ENCODE assay signal across 8 cellular contexts in genomic region chr15:44736261-44736765, GRCh38. TPM values are rescaled to one million over a fixed set of nuclear protein-coding genes. Genes with fewer than 3 reads are reported as not detected.
DNase-seq lines count a peak whose midpoint lies in the region; ATAC-seq and TF ChIP-seq lines count a peak whose summit lies in the region.

TSS of gene TRIM69 (plus strand) at chr15:44736528. CDS start at chr15:44736705, 177 bp downstream.

- no peaks in the 10 kb centered on the region for H3F3A ChIP-seq in neural cell (ENCODE audit: insufficient read depth, low read length, poor library complexity, severe bottlenecking)

- POLR2A ChIA-PET in CD4-positive, alpha-beta T cell (lab: Charles Lee): interaction anchor here (0.6 to 38.3 kb wide), 14 partner anchors 9 to 912 kb away, joined by 3 to 4232 read pairs (median 4); partner anchors contain the start of genes B2M, EIF3J, MFAP1 and PATL2

- no peaks in the 10 kb centered on the region for H3K27me3 Mint-ChIP-seq in CD4-positive, alpha-beta T cell

- H3K4me1 Mint-ChIP-seq in CD4-positive, alpha-beta T cell (ENCODE audit: low read depth): peaks cover 66% of the 10 kb centered on the region

- H3K27ac ChIP-seq in CD4-positive, alpha-beta T cell (ENCODE audit: low read depth, low read length): peak within 1 kb of the TSS; percentile 83
- H3K27ac ChIP-seq in coronary artery (peak within 1 kb of the TSS; percentile 17 to 81), neural cell (ENCODE audit: low read length) (no peak within 1 kb of the TSS)

- TF ChIP-seq EP300 in neural cell (conservative IDR thresholded peaks at IDR 0.05; ENCODE audit: poor library complexity, severe bottlenecking): no peak

- ATAC-seq in CD4-positive, alpha-beta T cell (ENCODE audit: poor library complexity): peak; percentile 47
- ATAC-seq in HG02884 (IDR thresholded peaks at IDR 0.05; ENCODE audit: unreplicated experiment): peak; percentile 36

- H3K9me3 Mint-ChIP-seq in CD4-positive, alpha-beta T cell: no peaks in the 10 kb centered on the region

- H3K27me3 ChIP-seq in CD4-positive, alpha-beta T cell (ENCODE audit: control insufficient read depth, insufficient read depth, low read length): no peaks in the 10 kb centered on the region
- H3K27me3 ChIP-seq in neural cell (ENCODE audit: insufficient read depth, low read depth, low read length): no peaks in the 10 kb centered on the region

- no peaks in the 10 kb centered on the region for H3K9me2 ChIP-seq in neural cell (ENCODE audit: insufficient read depth, low read length)

- H3K36me3 Mint-ChIP-seq in CD4-positive, alpha-beta T cell (ENCODE audit: low read depth): peaks cover 11% of the 10 kb centered on the region

- intact Hi-C loops in CD4-positive, alpha-beta T cell (cut with DNase I, micrococcal nuclease): loop anchor here (2.0 to 5.0 kb wide), 3 partner anchors 24 to 159 kb away; no protein-coding TSS in a partner anchor

- no peak within 1 kb of the TSS for H3K4me2 ChIP-seq in neural cell (ENCODE audit: low read length)

- TF ChIP-seq RAD21 in neural cell (conservative IDR thresholded peaks at IDR 0.05): no peak

- CTCF ChIA-PET in CD4-positive, alpha-beta T cell (lab: Charles Lee): interaction anchor here (0.6 to 5.0 kb wide), 13 partner anchors 8 to 193 kb away, joined by 3 to 98 read pairs (median 5); partner anchors contain the start of genes B2M, PATL2 and SPG11

- no peak within 1 kb of the TSS for H2AFZ ChIP-seq in neural cell (ENCODE audit: low read depth, low read length)

- H3K79me2 ChIP-seq in neural cell (replicated peaks; ENCODE audit: insufficient read depth, low read length): no peaks in the 10 kb centered on the region

- H3K4me3 ChIP-seq in coronary artery (peak within 1 kb of the TSS; percentile 37), neural cell (ENCODE audit: low read length) (no peak within 1 kb of the TSS)

- peak within 1 kb of the TSS; percentile 94 for H3K27ac Mint-ChIP-seq in CD4-positive, alpha-beta T cell

- DNase-seq in CD4-positive, alpha-beta T cell: no peak
- DNase-seq in coronary artery (ENCODE audit: low spot score): no peak
- no peak for DNase-seq in NCI-H2196 (lab: John Stamatoyannopoulos, UW; ENCODE audit: unreplicated experiment)
- no peak for DNase-seq in LoVo (ENCODE audit: low spot score)
- DNase-seq in GDM1 (lab: John Stamatoyannopoulos, UW): no peak
- no peak for DNase-seq in hepatic stellate cell (ENCODE audit: low spot score)

- no peak for TF ChIP-seq CTCF in CD4-positive, alpha-beta T cell (IDR thresholded peaks at IDR 0.05)
- TF ChIP-seq CTCF in coronary artery (IDR thresholded peaks at IDR 0.05) (no peak), neural cell (IDR thresholded peaks at IDR 0.05; ENCODE audit: poor library complexity, severe bottlenecking) (no peak)

- H3K9me3 ChIP-seq in CD4-positive, alpha-beta T cell (ENCODE audit: control insufficient read depth, low read length): no peaks in the 10 kb centered on the region
- no peaks in the 10 kb centered on the region for H3K9me3 ChIP-seq in neural cell (ENCODE audit: low read length)

- no peaks in the 10 kb centered on the region for H3K36me3 ChIP-seq in neural cell (ENCODE audit: insufficient read depth, low read length)

- H3K9ac ChIP-seq in neural cell (ENCODE audit: low read length): no peak within 1 kb of the TSS

- H4K20me1 ChIP-seq in neural cell (ENCODE audit: insufficient read depth): no peaks in the 10 kb centered on the region

- peak within 1 kb of the TSS; percentile 76 for H3K4me3 Mint-ChIP-seq in CD4-positive, alpha-beta T cell

TF ChIP-seq in neural cell, 6 proteins besides CTCF, POLR2A, EP300 and RAD21:
- TF ChIP-seq EZH2 (IDR thresholded peaks at IDR 0.05; ENCODE audit: borderline replicate concordance, insufficient read depth, low read length, poor library complexity, severe bottlenecking) (no peak), MXI1 (conservative IDR thresholded peaks at IDR 0.05; ENCODE audit: poor library complexity, severe bottlenecking) (no peak), REST (IDR thresholded peaks at IDR 0.05; ENCODE audit: borderline replicate concordance) (no peak)

RNA-seq across cellular contexts. Expression of gene TRIM69, which starts in this region (rescaled TPM):
- total RNA-seq in CD4-positive, alpha-beta T cell: 1 to 10 TPM; 6.2 to 9.8 TPM
- 34.0 and 38.3 TPM in 2 replicates for polyA plus RNA-seq in neural cell
- 46.7 and 52.1 TPM in 2 replicates for polyA minus RNA-seq in neural cell
